Comparison of ENCODE assay signal across 19 cellular contexts in the genomic region with DNA sequence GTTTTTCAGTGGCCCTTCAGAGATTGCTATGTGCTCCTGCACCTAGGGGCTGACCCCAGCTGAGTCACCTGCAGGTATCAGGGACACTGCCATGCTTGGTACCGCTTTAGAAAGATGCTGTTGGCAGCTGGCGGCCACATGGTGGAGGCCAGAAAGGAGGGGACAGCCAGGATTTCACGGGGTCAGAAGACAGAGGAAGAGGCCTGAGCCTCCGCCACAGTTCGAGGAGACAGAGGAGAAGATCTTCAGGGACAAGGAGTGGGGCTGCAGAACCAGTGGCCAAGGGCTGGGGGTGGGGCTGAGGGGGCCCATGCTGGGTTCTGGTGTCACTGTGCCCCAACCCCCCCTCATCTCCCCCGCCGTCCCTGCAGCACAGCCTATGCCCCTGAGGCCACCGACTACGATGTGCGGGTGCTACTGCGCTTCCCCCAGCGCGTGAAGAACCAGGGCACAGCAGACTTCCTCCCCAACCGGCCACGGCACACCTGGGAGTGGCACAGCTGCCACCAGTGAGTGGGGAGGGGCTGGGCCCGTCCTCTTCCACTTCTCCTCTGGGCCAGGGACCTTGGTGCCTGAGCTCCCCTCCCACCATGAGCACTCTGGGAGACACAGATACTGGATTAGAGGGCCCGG. TPM values are rescaled to one million over a fixed set of nuclear protein-coding genes. Genes with fewer than 3 reads are reported as not detected.
DNase-seq lines count a peak whose midpoint lies in the region; ATAC-seq and TF ChIP-seq lines count a peak whose summit lies in the region.
"Had no signal": no experiment of that assay in that cellular context is flagged by ENCODE, and none has a peak within 500 bp of the region (broad histone marks: within the 10 kb centered on the region; RNA-seq: fewer than 3 reads in every experiment).

No MANE protein-coding gene starts in this region.

- no peaks in the 10 kb centered on the region for H3K9me3 Mint-ChIP-seq in activated CD8-positive, alpha-beta T cell treated with anti-CD3 and anti-CD28 coated beads, Interleukin-2, amount 10 ng/mL, durations not matched to agents 7 days and 5 days (ENCODE audit: insufficient read depth)
- H3K9me3 Mint-ChIP-seq in activated CD8-positive, alpha-beta T cell treated with anti-CD3 and anti-CD28 coated beads for 36 hours = no peaks in the 10 kb centered on the region
- no peaks in the 10 kb centered on the region for H3K9me3 Mint-ChIP-seq in activated T-helper 17 cell treated with anti-CD3 and anti-CD28 coated beads, Interleukin-2, amount 50 U/mL, for 72 hours
- H3K9me3 Mint-ChIP-seq in mesothelial cell of epicardium (no peaks in the 10 kb centered on the region), WTC11 (no peaks in the 10 kb centered on the region)
- no peaks in the 10 kb centered on the region for H3K9me3 Mint-ChIP-seq in effector memory CD8-positive, alpha-beta T cell
- H3K9me3 Mint-ChIP-seq: CD8-positive, alpha-beta T cell; GM23338 had no signal

- ATAC-seq in activated CD8-positive, alpha-beta T cell treated with anti-CD3 and anti-CD28 coated beads, Interleukin-2, amount 10 ng/mL, durations not matched to agents 7 days and 5 days = no peak
- ATAC-seq in activated CD8-positive, alpha-beta T cell treated with anti-CD3 and anti-CD28 coated beads for 36 hours = no peak
- ATAC-seq in activated T-helper 17 cell treated with anti-CD3 and anti-CD28 coated beads, Interleukin-2, amount 50 U/mL, for 72 hours (replicated peaks) = no peak
- ATAC-seq in GM21717 (IDR thresholded peaks at IDR 0.05; ENCODE audit: unreplicated experiment) (no peak), WTC11 (no peak)
- no peak for ATAC-seq in effector memory CD8-positive, alpha-beta T cell (replicated peaks)
- ATAC-seq: CD8-positive, alpha-beta T cell; GM23338 had no signal

- no peak for DNase-seq in activated CD8-positive, alpha-beta T cell treated with anti-CD3 and anti-CD28 coated beads, Interleukin-2, amount 10 ng/mL, durations not matched to agents 7 days and 5 days
- DNase-seq in activated CD8-positive, alpha-beta T cell treated with anti-CD3 and anti-CD28 coated beads for 36 hours = no peak
- DNase-seq in mesothelial cell of epicardium (ENCODE audit: low spot score in 2 of 2, unreplicated experiment in 2 of 2) (no peak), tibial artery (peak in 1 of 2 donors; percentile 61), WTC11 (ENCODE audit: low spot score) (no peak)
- no peak for DNase-seq in effector memory CD8-positive, alpha-beta T cell
- DNase-seq: CD8-positive, alpha-beta T cell; DMS79; KBM-7; NCI-H1417 treated with DMSO at 0.1 percent for 48 hours; NCI-H2029; NCI-H2171 treated with DMSO at 0.1 percent for 48 hours; NCI-H774 had no signal

- peaks cover 4 to 54% (median 42%) of the 10 kb centered on the region in 4 donors for H3K4me1 ChIP-seq in tibial artery

- no peaks in the 10 kb centered on the region for H3K27me3 Mint-ChIP-seq in activated CD8-positive, alpha-beta T cell treated with anti-CD3 and anti-CD28 coated beads, Interleukin-2, amount 10 ng/mL, durations not matched to agents 7 days and 5 days (ENCODE audit: low read depth)
- no peaks in the 10 kb centered on the region for H3K27me3 Mint-ChIP-seq in activated CD8-positive, alpha-beta T cell treated with anti-CD3 and anti-CD28 coated beads for 36 hours
- H3K27me3 Mint-ChIP-seq in activated T-helper 17 cell treated with anti-CD3 and anti-CD28 coated beads, Interleukin-2, amount 50 U/mL, for 72 hours = no peaks in the 10 kb centered on the region
- no peaks in the 10 kb centered on the region for H3K27me3 Mint-ChIP-seq in mesothelial cell of epicardium (ENCODE audit: low read depth)
- H3K27me3 Mint-ChIP-seq in WTC11 (ENCODE audit: low read depth) = peaks cover 3% of the 10 kb centered on the region; the same call in 1 of the 2 replicates
- H3K27me3 Mint-ChIP-seq in effector memory CD8-positive, alpha-beta T cell = no peaks in the 10 kb centered on the region

- H3K4me3 Mint-ChIP-seq in activated CD8-positive, alpha-beta T cell treated with anti-CD3 and anti-CD28 coated beads, Interleukin-2, amount 10 ng/mL, durations not matched to agents 7 days and 5 days = no peak overlapping the region
- H3K4me3 Mint-ChIP-seq in activated CD8-positive, alpha-beta T cell treated with anti-CD3 and anti-CD28 coated beads for 36 hours = no peak overlapping the region
- H3K4me3 Mint-ChIP-seq in activated T-helper 17 cell treated with anti-CD3 and anti-CD28 coated beads, Interleukin-2, amount 50 U/mL, for 72 hours = no peak overlapping the region
- no peak overlapping the region for H3K4me3 Mint-ChIP-seq in mesothelial cell of epicardium
- H3K4me3 Mint-ChIP-seq in WTC11 = no peak overlapping the region
- H3K4me3 Mint-ChIP-seq in effector memory CD8-positive, alpha-beta T cell = no peak overlapping the region
- H3K4me3 Mint-ChIP-seq: B cell; CD8-positive, alpha-beta T cell; GM23338 had no signal

- no peak overlapping the region for H3K4me3 ChIP-seq in tibial artery
- H3K4me3 ChIP-seq: GM23338 had no signal

- intact Hi-C loops in activated CD8-positive, alpha-beta T cell treated with anti-CD3 and anti-CD28 coated beads for 36 hours (cut with micrococcal nuclease) = no loop called here
- intact Hi-C loops in tibial artery (cut with DNase I; ENCODE audit: low total_unique reads) = no loop called here

- H3K27ac Mint-ChIP-seq in activated CD8-positive, alpha-beta T cell treated with anti-CD3 and anti-CD28 coated beads, Interleukin-2, amount 10 ng/mL, durations not matched to agents 7 days and 5 days = peak overlapping the region; percentile 16
- no peak overlapping the region for H3K27ac Mint-ChIP-seq in activated CD8-positive, alpha-beta T cell treated with anti-CD3 and anti-CD28 coated beads for 36 hours
- peak overlapping the region; percentile 35 for H3K27ac Mint-ChIP-seq in activated T-helper 17 cell treated with anti-CD3 and anti-CD28 coated beads, Interleukin-2, amount 50 U/mL, for 72 hours
- H3K27ac Mint-ChIP-seq in mesothelial cell of epicardium (peak overlapping the region; percentile 21), WTC11 (no peak overlapping the region)
- H3K27ac Mint-ChIP-seq in effector memory CD8-positive, alpha-beta T cell = no peak overlapping the region
- H3K27ac Mint-ChIP-seq: B cell; CD8-positive, alpha-beta T cell; GM23338 had no signal

- peak overlapping the region; percentile 53 to 72 for H3K27ac ChIP-seq in tibial artery
- H3K27ac ChIP-seq: 22Rv1, RWPE1 had no signal

- CTCF ChIA-PET in activated CD8-positive, alpha-beta T cell treated with anti-CD3 and anti-CD28 coated beads, Interleukin-2, amount 10 ng/mL, durations not matched to agents 7 days and 5 days (lab: Charles Lee) = interaction anchor here (1.2 to 2.2 kb wide), 3 partner anchors 11 to 18 kb away, joined by 3 to 4 read pairs (median 3); no protein-coding TSS in a partner anchor
- CTCF ChIA-PET in activated CD8-positive, alpha-beta T cell treated with anti-CD3 and anti-CD28 coated beads for 36 hours (lab: Charles Lee) = interaction anchor here (1.6 kb wide), 1 partner anchor 18 kb away, joined by 5 read pairs; no protein-coding TSS in a partner anchor
- CTCF ChIA-PET in WTC11 (lab: Charles Lee) = interaction anchor here (0.8 kb wide), 1 partner anchor 102 kb away, joined by 3 read pairs; no protein-coding TSS in a partner anchor

- POLR2A ChIA-PET in activated CD8-positive, alpha-beta T cell treated with anti-CD3 and anti-CD28 coated beads, Interleukin-2, amount 10 ng/mL, durations not matched to agents 7 days and 5 days (lab: Charles Lee) = no interaction called here
- POLR2A ChIA-PET in activated CD8-positive, alpha-beta T cell treated with anti-CD3 and anti-CD28 coated beads for 36 hours (lab: Charles Lee) = no interaction called here
- POLR2A ChIA-PET in WTC11 (lab: Charles Lee) = no interaction called here

- no peaks in the 10 kb centered on the region for H3K36me3 Mint-ChIP-seq in activated CD8-positive, alpha-beta T cell treated with anti-CD3 and anti-CD28 coated beads, Interleukin-2, amount 10 ng/mL, durations not matched to agents 7 days and 5 days (ENCODE audit: low read depth)
- no peaks in the 10 kb centered on the region for H3K36me3 Mint-ChIP-seq in activated CD8-positive, alpha-beta T cell treated with anti-CD3 and anti-CD28 coated beads for 36 hours (ENCODE audit: low read depth)
- no peaks in the 10 kb centered on the region for H3K36me3 Mint-ChIP-seq in activated T-helper 17 cell treated with anti-CD3 and anti-CD28 coated beads, Interleukin-2, amount 50 U/mL, for 72 hours (ENCODE audit: low read depth)
- H3K36me3 Mint-ChIP-seq in mesothelial cell of epicardium (peaks cover 12% of the 10 kb centered on the region), WTC11 (no peaks in the 10 kb centered on the region)
- H3K36me3 Mint-ChIP-seq in effector memory CD8-positive, alpha-beta T cell (ENCODE audit: insufficient read depth) = peaks cover 5% of the 10 kb centered on the region
- H3K36me3 Mint-ChIP-seq: CD8-positive, alpha-beta T cell had no signal

- no peaks in the 10 kb centered on the region for H3K9me3 ChIP-seq in tibial artery

- H3K36me3 ChIP-seq in tibial artery = peaks cover 17 to 38% (median 36%) of the 10 kb centered on the region in 3 donors

- no peak for TF ChIP-seq CTCF in activated CD8-positive, alpha-beta T cell treated with anti-CD3 and anti-CD28 coated beads for 36 hours (IDR thresholded peaks at IDR 0.05)
- TF ChIP-seq CTCF in mesothelial cell of epicardium (IDR thresholded peaks at IDR 0.05; ENCODE audit: unreplicated experiment) (no peak), tibial artery (IDR thresholded peaks at IDR 0.05) (no peak), WTC11 (IDR thresholded peaks at IDR 0.05) (no peak)

- no peaks in the 10 kb centered on the region for H3K27me3 ChIP-seq in tibial artery

- peaks cover 28% of the 10 kb centered on the region for H3K4me1 Mint-ChIP-seq in activated CD8-positive, alpha-beta T cell treated with anti-CD3 and anti-CD28 coated beads, Interleukin-2, amount 10 ng/mL, durations not matched to agents 7 days and 5 days (ENCODE audit: low read depth)
- H3K4me1 Mint-ChIP-seq in activated CD8-positive, alpha-beta T cell treated with anti-CD3 and anti-CD28 coated beads for 36 hours (ENCODE audit: low read depth) = peaks cover 16% of the 10 kb centered on the region
- H3K4me1 Mint-ChIP-seq in activated T-helper 17 cell treated with anti-CD3 and anti-CD28 coated beads, Interleukin-2, amount 50 U/mL, for 72 hours = peaks cover 17% of the 10 kb centered on the region
- H3K4me1 Mint-ChIP-seq in mesothelial cell of epicardium (peaks cover 40% of the 10 kb centered on the region), WTC11 (peaks cover under 1% of the 10 kb centered on the region)
- H3K4me1 Mint-ChIP-seq in effector memory CD8-positive, alpha-beta T cell (ENCODE audit: low read depth in 2 of 2) = peaks cover 14 to 19% of the 10 kb centered on the region in 2 donors

RNA-seq across cellular contexts. Expression of a gene that starts 19.9 kb away (rescaled TPM):
- total RNA-seq in activated CD8-positive, alpha-beta T cell treated with anti-CD3 and anti-CD28 coated beads, Interleukin-2, amount 10 ng/mL, durations not matched to agents 7 days and 5 days = 1 to 10 TPM; 5.9 to 8.4 TPM
- 1 to 10 TPM; 1.6 to 2.8 TPM for total RNA-seq in activated CD8-positive, alpha-beta T cell treated with anti-CD3 and anti-CD28 coated beads for 36 hours
- total RNA-seq in activated T-helper 17 cell treated with anti-CD3 and anti-CD28 coated beads, Interleukin-2, amount 50 U/mL, for 72 hours = 1 to 10 TPM; 3.4 TPM
- 62.9 to 69.0 TPM (median 68.6 TPM) in 3 replicates for total RNA-seq in mesothelial cell of epicardium
- total RNA-seq in WTC11 (2021) = 10.6 to 14.4 TPM (median 12.3 TPM) in 3 replicates

RNA-seq across cellular contexts. Expression of a gene that starts 45.9 kb away (rescaled TPM):
- 10 to 100 TPM; 10.8 to 10.9 TPM for total RNA-seq in activated CD8-positive, alpha-beta T cell treated with anti-CD3 and anti-CD28 coated beads, Interleukin-2, amount 10 ng/mL, durations not matched to agents 7 days and 5 days
- 1 to 10 TPM; 5.2 to 6.5 TPM for total RNA-seq in activated CD8-positive, alpha-beta T cell treated with anti-CD3 and anti-CD28 coated beads for 36 hours
- 1 to 10 TPM; 4.8 to 7.3 TPM for total RNA-seq in activated T-helper 17 cell treated with anti-CD3 and anti-CD28 coated beads, Interleukin-2, amount 50 U/mL, for 72 hours
- total RNA-seq in mesothelial cell of epicardium (11.1 to 13.7 TPM (median 11.9 TPM) in 3 replicates), WTC11 (2021) (5.0 to 5.5 TPM (median 5.4 TPM) in 3 replicates)

RNA-seq across cellular contexts. Expression of a gene that starts 48.4 kb away (rescaled TPM):
- 100 to 1,000 TPM; 108 to 115 TPM for total RNA-seq in activated CD8-positive, alpha-beta T cell treated with anti-CD3 and anti-CD28 coated beads, Interleukin-2, amount 10 ng/mL, durations not matched to agents 7 days and 5 days
- total RNA-seq in activated CD8-positive, alpha-beta T cell treated with anti-CD3 and anti-CD28 coated beads for 36 hours = 10 to 100 TPM; 48.8 to 49.6 TPM
- total RNA-seq in activated T-helper 17 cell treated with anti-CD3 and anti-CD28 coated beads, Interleukin-2, amount 50 U/mL, for 72 hours = 10 to 100 TPM; 67.4 to 74.1 TPM
- total RNA-seq in mesothelial cell of epicardium (41.2 to 45.3 TPM (median 43.6 TPM) in 3 replicates), WTC11 (2021) (39.0 to 47.7 TPM (median 40.5 TPM) in 3 replicates)

Comparison
In these comparisons a context has a peak if more than half of its experiments do, and no peak if none do; other contexts are left out.
1. H3K27ac Mint-ChIP-seq: peak in activated CD8-positive, alpha-beta T cell treated with anti-CD3 and anti-CD28 coated beads, Interleukin-2, amount 10 ng/mL, durations not matched to agents 7 days and 5 days (single experiment), activated T-helper 17 cell treated with anti-CD3 and anti-CD28 coated beads, Interleukin-2, amount 50 U/mL, for 72 hours (single experiment) and mesothelial cell of epicardium (single experiment); none in activated CD8-positive, alpha-beta T cell treated with anti-CD3 and anti-CD28 coated beads for 36 hours (single experiment), WTC11 (single experiment) and effector memory CD8-positive, alpha-beta T cell (0 of 2).